Comparison of ENCODE assay signal across 8 cellular contexts in genomic region chr17:81295031-81295677, GRCh38. TPM values are rescaled to one million over a fixed set of nuclear protein-coding genes. Genes with fewer than 3 reads are reported as not detected.
DNase-seq lines count a peak whose midpoint lies in the region; ATAC-seq and TF ChIP-seq lines count a peak whose summit lies in the region.

Gene SLC38A10, minus strand, starts transcription at chr17:81295307. Its CDS starts 386 bp downstream, at chr17:81294921.

- DNase-seq in CMK (ENCODE audit: low read depth) (peak; percentile 91), HL-60 (ENCODE audit: low read depth in 1 of 2, low spot score in 1 of 2) (peak; percentile 93 to 95), NOMO-1 treated with dmso at 0.1 percent for 144 hours (lab: John Stamatoyannopoulos, UW; ENCODE audit: unreplicated experiment) (peak; percentile 89), mesenchymal stem cell (peak; percentile 90)
- DNase-seq in activated CD8-positive, alpha-beta memory T cell treated with anti-CD3 and anti-CD28 coated beads for 48 hours (ENCODE audit: low read depth in 2 of 3, low spot score in 2 of 3), result peak; percentile 81 to 91 (median 83)
- peak; percentile 80 to 88 (median 81) for DNase-seq in effector memory CD4-positive, alpha-beta T cell
- DNase-seq in stimulated activated CD8-positive, alpha-beta memory T cell treated with anti-CD3 and anti-CD28 coated beads, Interleukin-12 subunit alpha, Interleukin-12 subunit beta, amount 100 ng/mL, for 24 hours (ENCODE audit: extremely low read depth), result peak; percentile 78

- peak within 1 kb of the TSS in 1 of 2 experiments; percentile 67 for H2BK12ac ChIP-seq in mesenchymal stem cell (ENCODE audit: low read length in 2 of 2)

- no peaks in the 10 kb centered on the region for H3K36me3 ChIP-seq in effector memory CD4-positive, alpha-beta T cell (ENCODE audit: control insufficient read depth, insufficient read depth, low read length)
- peaks cover 3 to 8% of the 10 kb centered on the region in 2 experiments for H3K36me3 ChIP-seq in mesenchymal stem cell (ENCODE audit: control insufficient read depth in 1 of 2, insufficient read depth in 2 of 2, low read depth in 1 of 2, low read length in 2 of 2)

- H2AK5ac ChIP-seq in mesenchymal stem cell (ENCODE audit: low read length, severe bottlenecking), result no peak within 1 kb of the TSS

- H3K27ac ChIP-seq in HL-60 (replicated peaks) (peak within 1 kb of the TSS; percentile 96), mesenchymal stem cell (ENCODE audit: low read length, poor library complexity, severe bottlenecking) (no peak within 1 kb of the TSS)
- H3K27ac ChIP-seq in effector memory CD4-positive, alpha-beta T cell (ENCODE audit: insufficient read depth, low read length, poor library complexity, severe bottlenecking), result peak within 1 kb of the TSS; percentile 90

- peak within 1 kb of the TSS; percentile 93 for H3K4me2 ChIP-seq in mesenchymal stem cell (ENCODE audit: low read length, poor library complexity, severe bottlenecking)

- no peak for TF ChIP-seq CTCF in HL-60 (IDR thresholded peaks at IDR 0.05; ENCODE audit: insufficient read depth, low read length)

- peaks cover 5% of the 10 kb centered on the region for H3K4me1 ChIP-seq in effector memory CD4-positive, alpha-beta T cell (ENCODE audit: control insufficient read depth, insufficient read depth, low read length, poor library complexity, severe bottlenecking)
- H3K4me1 ChIP-seq in mesenchymal stem cell (ENCODE audit: control insufficient read depth, insufficient read depth, low read depth, low read length), result peaks cover 16% of the 10 kb centered on the region

- peak within 1 kb of the TSS; percentile 59 for H2BK5ac ChIP-seq in mesenchymal stem cell (ENCODE audit: low read depth, low read length, poor library complexity, severe bottlenecking)

- H3K4me3 ChIP-seq in HL-60 (replicated peaks; ENCODE audit: insufficient read depth, low read length), result peak within 1 kb of the TSS; percentile 86
- H3K4me3 ChIP-seq in effector memory CD4-positive, alpha-beta T cell (ENCODE audit: insufficient read depth, low read depth, low read length, poor library complexity, severe bottlenecking), result peak within 1 kb of the TSS; percentile 95
- peak within 1 kb of the TSS; percentile 81 to 84 for H3K4me3 ChIP-seq in mesenchymal stem cell (ENCODE audit: insufficient read depth in 1 of 2, low read depth in 1 of 2, low read length in 2 of 2)

- peak within 1 kb of the TSS; percentile 94 to 97 for H3K18ac ChIP-seq in mesenchymal stem cell (ENCODE audit: low read depth in 1 of 2, low read length in 2 of 2)

- peak within 1 kb of the TSS; percentile 80 for H2AFZ ChIP-seq in mesenchymal stem cell (ENCODE audit: low read depth, low read length)

- under 1% methylated on average over 51 of the region's 59 CpGs for WGBS in mesenchymal stem cell

- peak within 1 kb of the TSS; percentile 98 for H4K8ac ChIP-seq in mesenchymal stem cell (ENCODE audit: low read length)

- peak; percentile 85 for ATAC-seq in GM19452 (IDR thresholded peaks at IDR 0.05; ENCODE audit: unreplicated experiment)

- H2BK15ac ChIP-seq in mesenchymal stem cell (ENCODE audit: low read depth, poor library complexity, severe bottlenecking), result peak within 1 kb of the TSS; percentile 73

- peak within 1 kb of the TSS; percentile 92 to 95 for H3K4ac ChIP-seq in mesenchymal stem cell (ENCODE audit: low read depth in 1 of 2, low read length in 2 of 2)

- peak within 1 kb of the TSS; percentile 11 to 94 for H3K14ac ChIP-seq in mesenchymal stem cell (ENCODE audit: low read length in 2 of 2)

- peak within 1 kb of the TSS; percentile 93 for H3K9ac ChIP-seq in mesenchymal stem cell (ENCODE audit: low read length)

- H3K9me3 ChIP-seq in effector memory CD4-positive, alpha-beta T cell (ENCODE audit: control insufficient read depth, low read length), result no peaks in the 10 kb centered on the region
- no peaks in the 10 kb centered on the region for H3K9me3 ChIP-seq in mesenchymal stem cell (ENCODE audit: control insufficient read depth, low read length)

- H3K27me3 ChIP-seq in HL-60 (ENCODE audit: insufficient read depth, poor library complexity, severe bottlenecking) (no peaks in the 10 kb centered on the region), mesenchymal stem cell (ENCODE audit: control insufficient read depth in 1 of 2, insufficient read depth in 1 of 2, low read length in 2 of 2) (no peaks in the 10 kb centered on the region)
- no peaks in the 10 kb centered on the region for H3K27me3 ChIP-seq in effector memory CD4-positive, alpha-beta T cell (replicated peaks; ENCODE audit: control insufficient read depth, insufficient read depth, low read length, poor library complexity, severe bottlenecking)

- H3K23ac ChIP-seq in mesenchymal stem cell (ENCODE audit: low read length in 2 of 2), result peak within 1 kb of the TSS; percentile 94 to 96

- peak within 1 kb of the TSS; percentile 84 for H4K91ac ChIP-seq in mesenchymal stem cell (ENCODE audit: low read length)

- H2BK120ac ChIP-seq in mesenchymal stem cell (ENCODE audit: low read depth, low read length), result peak within 1 kb of the TSS; percentile 57

- peaks cover 23% of the 10 kb centered on the region for H3K79me1 ChIP-seq in mesenchymal stem cell (replicated peaks; ENCODE audit: low read length, poor library complexity, severe bottlenecking)

RNA-seq across cellular contexts. Expression of gene SLC38A10, which starts in this region (rescaled TPM):
- 54.5 TPM for polyA plus RNA-seq in mesenchymal stem cell (2013, experiment 1 of 2)
- polyA plus RNA-seq in mesenchymal stem cell (2013, experiment 2 of 2), result 52.5 TPM
